Comparison of ENCODE assay signal across 1 cellular context in the genomic region with DNA sequence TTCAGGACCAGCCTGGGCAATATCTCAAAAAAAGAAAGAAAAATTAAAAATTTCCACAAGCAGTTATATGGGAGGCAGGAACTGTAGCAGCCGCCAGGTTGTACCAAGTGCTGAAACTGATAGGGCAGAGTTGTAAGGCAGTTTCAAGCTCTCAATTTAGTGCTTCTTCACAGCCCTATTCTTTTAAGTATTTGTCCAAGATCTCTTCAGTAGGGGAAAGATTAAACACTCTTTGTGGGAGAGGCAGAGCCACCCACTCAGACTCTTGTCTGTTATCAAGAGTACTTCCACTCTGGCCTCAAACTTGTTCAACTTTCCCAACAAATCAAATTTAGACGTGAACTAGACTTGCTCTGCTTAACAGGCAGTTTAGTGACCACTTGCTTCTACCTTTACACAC.
TF ChIP-seq lines count a peak whose summit lies in the region.

No MANE protein-coding gene starts in this region.

TF ChIP-seq in K562, 482 proteins besides CTCF, POLR2A, EP300 and RAD21 (continued from another document):
- TF ChIP-seq ZNF407 (IDR thresholded peaks at IDR 0.05; ENCODE audit: low read depth) (no peak), TCF3 (CRISPR knock-in tag; IDR thresholded peaks at IDR 0.05) (no peak)
